Comparison of ENCODE assay signal across 8 cellular contexts in the genomic region with DNA sequence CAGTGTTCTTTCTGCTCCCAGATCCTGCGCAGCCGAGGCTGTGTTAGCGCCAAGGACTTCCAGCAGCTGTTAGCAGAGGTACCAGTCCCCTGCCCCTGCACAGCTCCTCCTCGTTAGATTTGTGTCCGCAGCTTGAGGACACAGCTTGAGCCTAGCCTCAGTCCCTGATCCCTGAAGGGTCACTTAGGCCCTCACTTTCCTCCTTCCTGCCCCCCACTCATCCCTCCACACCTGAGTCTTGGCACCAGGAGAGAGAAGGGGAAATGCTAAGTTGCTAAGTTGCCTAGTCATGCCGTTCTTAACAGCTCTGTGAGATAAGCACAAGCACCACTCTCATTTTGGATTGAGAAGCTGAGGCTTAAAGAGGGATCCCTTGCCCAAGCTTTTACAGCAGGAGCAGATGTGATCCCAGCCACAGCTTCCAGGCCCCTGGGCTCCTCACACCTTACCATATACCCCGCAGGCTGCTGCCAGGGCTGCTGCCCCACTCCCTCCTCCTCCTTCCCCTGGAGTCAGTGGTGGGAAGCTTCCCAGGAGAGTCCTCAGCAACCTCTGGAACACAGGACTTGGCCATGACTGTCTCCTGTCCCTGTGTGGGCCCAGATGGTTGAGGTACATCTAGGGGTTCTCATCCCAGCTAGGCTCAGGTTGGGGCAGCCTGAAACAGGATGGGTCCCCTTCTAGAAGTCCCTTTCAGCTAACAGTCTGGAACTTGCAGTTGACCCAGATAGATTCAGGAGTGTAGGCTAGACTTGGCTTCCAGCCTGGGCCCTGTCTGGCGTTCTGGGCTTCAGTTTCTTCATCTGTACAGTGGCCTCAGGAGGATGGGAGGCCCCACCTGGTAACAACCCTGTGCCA. TPM values are rescaled to one million over a fixed set of nuclear protein-coding genes. Genes with fewer than 3 reads are reported as not detected.
DNase-seq lines count a peak whose midpoint lies in the region; ATAC-seq and TF ChIP-seq lines count a peak whose summit lies in the region.

No MANE protein-coding gene starts in this region.

- 27 to 29% methylated on average over 8 of the region's 8 CpGs for WGBS in ectodermal cell, 2 experiments

- peak overlapping the region; percentile 98 for H3K4me3 Mint-ChIP-seq in neural progenitor cell

- POLR2A ChIA-PET in GM10248 (lab: Yijun Ruan, JAX): interaction anchor here (1.5 kb wide), 1 partner anchor 257 kb away, joined by 6 read pairs; a partner anchor contains a TSS

- peaks cover 29% of the 10 kb centered on the region for H3K79me2 ChIP-seq in neural progenitor cell (ENCODE audit: low read depth)

- peak overlapping the region; percentile 80 for H3K9ac ChIP-seq in neural progenitor cell

- H2AFZ ChIP-seq in neural progenitor cell (replicated peaks): peak overlapping the region; percentile 96

- peak overlapping the region; percentile 81 for H3K4me2 ChIP-seq in neural progenitor cell

- ATAC-seq in HG03045 (IDR thresholded peaks at IDR 0.05; ENCODE audit: unreplicated experiment) (no peak), HG02798 (IDR thresholded peaks at IDR 0.05; ENCODE audit: poor library complexity, unreplicated experiment) (no peak)

- H3K27me3 ChIP-seq in ectodermal cell (ENCODE audit: control insufficient read depth, insufficient read depth, low read length, poor library complexity, severe bottlenecking) (no peaks in the 10 kb centered on the region), neural progenitor cell (no peaks in the 10 kb centered on the region)

- H4K20me1 ChIP-seq in neural progenitor cell (ENCODE audit: low read depth): peaks cover under 1% of the 10 kb centered on the region

- H3K9me3 ChIP-seq in ectodermal cell (ENCODE audit: control insufficient read depth, low read length) (no peaks in the 10 kb centered on the region), neural progenitor cell (ENCODE audit: low read depth) (no peaks in the 10 kb centered on the region)

- DNase-seq in ELR (ENCODE audit: low read depth) (peak; percentile 26), NCI-H69 (lab: John Stamatoyannopoulos, UW) (peak; percentile 46), neural progenitor cell (ENCODE audit: low spot score) (no peak), GM10248 (ENCODE audit: extremely low spot score) (no peak), epidermal melanocyte (ENCODE audit: insufficient read length, low spot score) (no peak)

- no peaks in the 10 kb centered on the region for H3K27me3 Mint-ChIP-seq in neural progenitor cell (ENCODE audit: insufficient read depth, low read depth)

- no peaks in the 10 kb centered on the region for H3K9me3 Mint-ChIP-seq in neural progenitor cell

- peak overlapping the region; percentile 99 for H3K4me3 ChIP-seq in ectodermal cell (ENCODE audit: insufficient read depth, low read depth, low read length)
- peak overlapping the region; percentile 88 for H3K4me3 ChIP-seq in neural progenitor cell

- peaks cover 9% of the 10 kb centered on the region for H3F3A ChIP-seq in neural progenitor cell (ENCODE audit: low read depth)

- no peak for TF ChIP-seq CTCF in neural progenitor cell (IDR thresholded peaks at IDR 0.05)
- no peak for TF ChIP-seq CTCF in GM10248 (IDR thresholded peaks at IDR 0.05; ENCODE audit: control extremely low read depth, extremely low read depth, low read depth, missing control alignments)

- H3K27ac ChIP-seq in ectodermal cell (ENCODE audit: insufficient read depth, low read depth, low read length, poor library complexity, severe bottlenecking) (no peak overlapping the region), neural progenitor cell (no peak overlapping the region)

- peak overlapping the region; percentile 57 for H3K27ac Mint-ChIP-seq in neural progenitor cell

- H3K36me3 ChIP-seq in ectodermal cell (ENCODE audit: control insufficient read depth, insufficient read depth, low read length) (no peaks in the 10 kb centered on the region), neural progenitor cell (no peaks in the 10 kb centered on the region)

- H3K4me1 Mint-ChIP-seq in neural progenitor cell: peaks cover 25% of the 10 kb centered on the region

- CTCF ChIA-PET in GM10248 (lab: Yijun Ruan, JAX): interaction anchor here (0.8 to 3.2 kb wide), 6 partner anchors 8 to 606 kb away, joined by 3 to 16 read pairs (median 4); no protein-coding TSS in a partner anchor

- peaks cover 2% of the 10 kb centered on the region for H3K36me3 Mint-ChIP-seq in neural progenitor cell

- H3K4me1 ChIP-seq in ectodermal cell (ENCODE audit: control insufficient read depth, insufficient read depth, low read length) (peaks cover 13% of the 10 kb centered on the region), neural progenitor cell (peaks cover 10% of the 10 kb centered on the region)

RNA-seq across cellular contexts. Expression of a gene that starts 1.0 kb away (rescaled TPM):
- polyA plus RNA-seq in ectodermal cell (2013, experiment 1 of 4): 16.6 TPM
- polyA plus RNA-seq in ectodermal cell (2013, experiment 2 of 4): 15.7 TPM
- polyA plus RNA-seq in ectodermal cell (2013, experiment 3 of 4): 9.0 TPM
- polyA plus RNA-seq in ectodermal cell (2013, experiment 4 of 4): 13.4 TPM
- total RNA-seq in neural progenitor cell (ENCODE audit: low replicate concordance): 9.9 and 20.6 TPM in 2 replicates

RNA-seq across cellular contexts. Expression of a gene that starts 4.5 kb away (rescaled TPM):
- 159 TPM for polyA plus RNA-seq in ectodermal cell (2013, experiment 1 of 4)
- 151 TPM for polyA plus RNA-seq in ectodermal cell (2013, experiment 2 of 4)
- 149 TPM for polyA plus RNA-seq in ectodermal cell (2013, experiment 3 of 4)
- polyA plus RNA-seq in ectodermal cell (2013, experiment 4 of 4): 157 TPM
- total RNA-seq in neural progenitor cell (ENCODE audit: low replicate concordance): 83.8 and 143 TPM in 2 replicates

RNA-seq across cellular contexts. Expression of a gene that starts 9.8 kb away (rescaled TPM):
- 6.7 TPM for polyA plus RNA-seq in ectodermal cell (2013, experiment 1 of 4)
- polyA plus RNA-seq in ectodermal cell (2013, experiment 2 of 4): 6.1 TPM
- polyA plus RNA-seq in ectodermal cell (2013, experiment 3 of 4): 5.1 TPM
- polyA plus RNA-seq in ectodermal cell (2013, experiment 4 of 4): 4.4 TPM
- total RNA-seq in neural progenitor cell (ENCODE audit: low replicate concordance): 1.9 and 5.3 TPM in 2 replicates

Comparison
In these comparisons a context has a peak if more than half of its experiments do, and no peak if none do; other contexts are left out.
1. DNase-seq: peak in ELR (single experiment) and NCI-H69 (single experiment); none in neural progenitor cell (single experiment), GM10248 (single experiment) and epidermal melanocyte (single experiment).